10 cellular contexts compared by ENCODE assay signal in the genomic region with DNA sequence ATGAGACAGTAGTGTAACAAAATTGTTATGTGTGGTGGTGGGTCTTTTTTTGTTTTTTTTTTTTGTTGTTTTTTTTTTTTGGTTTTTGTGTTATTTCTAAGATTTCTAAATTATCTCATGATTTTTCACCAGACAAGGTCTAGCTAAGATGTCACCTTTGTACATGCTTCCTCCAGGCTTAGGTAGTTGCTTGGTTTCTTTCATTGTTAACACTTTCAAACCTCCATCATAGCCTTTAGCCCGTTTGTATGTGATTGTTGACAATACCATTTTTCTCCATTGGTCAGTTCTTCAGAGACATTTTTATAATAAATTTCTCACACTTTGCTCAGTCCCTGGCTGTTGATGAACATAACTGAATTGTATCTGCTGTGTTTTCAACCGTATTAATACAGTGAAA. TPM values are rescaled to one million over a fixed set of nuclear protein-coding genes. Genes with fewer than 3 reads are reported as not detected.
DNase-seq lines count a peak whose midpoint lies in the region; ATAC-seq and TF ChIP-seq lines count a peak whose summit lies in the region.
"Had no signal": no experiment of that assay in that cellular context is flagged by ENCODE, and none has a peak within 500 bp of the region (broad histone marks: within the 10 kb centered on the region; RNA-seq: fewer than 3 reads in every experiment).

No MANE protein-coding gene starts in this region.

- H3K27me3 ChIP-seq in iPS-18a (ENCODE audit: control insufficient read depth, insufficient read depth, low read length) (no peaks in the 10 kb centered on the region), thoracic aorta (replicated peaks; ENCODE audit: insufficient read depth) (no peaks in the 10 kb centered on the region)

- no peak overlapping the region for H3K27ac Mint-ChIP-seq in activated naive CD4-positive, alpha-beta T cell treated with anti-CD3 and anti-CD28 coated beads, Interleukin-2, amount 50 U/mL, for 24 hours
- H3K27ac Mint-ChIP-seq in activated CD8-positive, alpha-beta T cell treated with anti-CD3 and anti-CD28 coated beads, Interleukin-2, amount 10 ng/mL, durations not matched to agents 7 days and 5 days: peak overlapping the region; percentile 31

- no peaks in the 10 kb centered on the region for H3K27me3 Mint-ChIP-seq in activated naive CD4-positive, alpha-beta T cell treated with anti-CD3 and anti-CD28 coated beads, Interleukin-2, amount 50 U/mL, for 24 hours
- no peaks in the 10 kb centered on the region for H3K27me3 Mint-ChIP-seq in activated CD8-positive, alpha-beta T cell treated with anti-CD3 and anti-CD28 coated beads, Interleukin-2, amount 10 ng/mL, durations not matched to agents 7 days and 5 days (ENCODE audit: low read depth)

- CTCF ChIA-PET in activated CD8-positive, alpha-beta T cell treated with anti-CD3 and anti-CD28 coated beads, Interleukin-2, amount 10 ng/mL, durations not matched to agents 7 days and 5 days (lab: Charles Lee): interaction anchor here (0.9 to 1.0 kb wide), 2 partner anchors 60 to 61 kb away, joined by 3 read pairs; no protein-coding TSS in a partner anchor

- H3K4me1 ChIP-seq in iPS-18a (ENCODE audit: control insufficient read depth, low read depth, low read length): peaks cover 11% of the 10 kb centered on the region
- H3K4me1 ChIP-seq in thoracic aorta (ENCODE audit: control insufficient read depth in 1 of 2, low read depth in 2 of 2): peaks cover 17 to 57% of the 10 kb centered on the region in 2 donors

- no peak for TF ChIP-seq CTCF in thoracic aorta (IDR thresholded peaks at IDR 0.05)

- POLR2A ChIA-PET in activated CD8-positive, alpha-beta T cell treated with anti-CD3 and anti-CD28 coated beads, Interleukin-2, amount 10 ng/mL, durations not matched to agents 7 days and 5 days (lab: Charles Lee): no interaction called here

- ATAC-seq in activated CD8-positive, alpha-beta T cell treated with anti-CD3 and anti-CD28 coated beads, Interleukin-2, amount 10 ng/mL, durations not matched to agents 7 days and 5 days: no peak
- ATAC-seq in thoracic aorta (ENCODE audit: insufficient number of reproducible peaks, low FRiP score, low read depth): no peak
- ATAC-seq in GM21390 (IDR thresholded peaks at IDR 0.05; ENCODE audit: unreplicated experiment): no peak

- peak overlapping the region; percentile 93 for H3K9ac ChIP-seq in iPS-18a (ENCODE audit: low read length)

- H3K27ac ChIP-seq in iPS-18a (ENCODE audit: low read length): no peak overlapping the region
- no peak overlapping the region for H3K27ac ChIP-seq in thoracic aorta

- H3K4me3 ChIP-seq in iPS-18a (ENCODE audit: low read length) (peak overlapping the region; percentile 99), thoracic aorta (peak overlapping the region; percentile 94)

- peaks cover 11% of the 10 kb centered on the region for H3K36me3 Mint-ChIP-seq in activated naive CD4-positive, alpha-beta T cell treated with anti-CD3 and anti-CD28 coated beads, Interleukin-2, amount 50 U/mL, for 24 hours
- H3K36me3 Mint-ChIP-seq in activated CD8-positive, alpha-beta T cell treated with anti-CD3 and anti-CD28 coated beads, Interleukin-2, amount 10 ng/mL, durations not matched to agents 7 days and 5 days (ENCODE audit: low read depth): peaks cover 44% of the 10 kb centered on the region

- no peaks in the 10 kb centered on the region for H3K9me3 Mint-ChIP-seq in activated naive CD4-positive, alpha-beta T cell treated with anti-CD3 and anti-CD28 coated beads, Interleukin-2, amount 50 U/mL, for 24 hours
- no peaks in the 10 kb centered on the region for H3K9me3 Mint-ChIP-seq in activated CD8-positive, alpha-beta T cell treated with anti-CD3 and anti-CD28 coated beads, Interleukin-2, amount 10 ng/mL, durations not matched to agents 7 days and 5 days (ENCODE audit: insufficient read depth)

- peak overlapping the region; percentile 99 for H3K4me3 Mint-ChIP-seq in activated naive CD4-positive, alpha-beta T cell treated with anti-CD3 and anti-CD28 coated beads, Interleukin-2, amount 50 U/mL, for 24 hours
- peak overlapping the region; percentile 90 for H3K4me3 Mint-ChIP-seq in activated CD8-positive, alpha-beta T cell treated with anti-CD3 and anti-CD28 coated beads, Interleukin-2, amount 10 ng/mL, durations not matched to agents 7 days and 5 days

- no peak for DNase-seq in activated naive CD4-positive, alpha-beta T cell treated with anti-CD3 and anti-CD28 coated beads, Interleukin-2, amount 50 U/mL, for 16 hours
- no peak for DNase-seq in activated CD8-positive, alpha-beta T cell treated with anti-CD3 and anti-CD28 coated beads, Interleukin-2, amount 10 ng/mL, durations not matched to agents 7 days and 5 days
- DNase-seq in thoracic aorta (ENCODE audit: low spot score): no peak
- DNase-seq in NOMO-1 (lab: John Stamatoyannopoulos, UW; ENCODE audit: unreplicated experiment in 2 of 2): no peak
- DNase-seq in SW 1271 (lab: John Stamatoyannopoulos, UW): no peak
- DNase-seq: foreskin melanocyte; stimulated activated CD4-positive, alpha-beta T cell treated with anti-CD3 and anti-CD28 coated beads, Interleukin-4, amount 100 ng/mL, for 4 hours had no signal

- peaks cover 71% of the 10 kb centered on the region for H3K4me1 Mint-ChIP-seq in activated naive CD4-positive, alpha-beta T cell treated with anti-CD3 and anti-CD28 coated beads, Interleukin-2, amount 50 U/mL, for 24 hours
- H3K4me1 Mint-ChIP-seq in activated CD8-positive, alpha-beta T cell treated with anti-CD3 and anti-CD28 coated beads, Interleukin-2, amount 10 ng/mL, durations not matched to agents 7 days and 5 days (ENCODE audit: low read depth): peaks cover 59% of the 10 kb centered on the region

- no peaks in the 10 kb centered on the region for H3K9me3 ChIP-seq in iPS-18a (ENCODE audit: control insufficient read depth, low read depth, low read length)
- H3K9me3 ChIP-seq in thoracic aorta: no peaks in the 10 kb centered on the region

- no peaks in the 10 kb centered on the region for H3K36me3 ChIP-seq in iPS-18a (ENCODE audit: control insufficient read depth, low read depth, low read length)
- no peaks in the 10 kb centered on the region for H3K36me3 ChIP-seq in thoracic aorta

RNA-seq across cellular contexts. Expression of a gene that starts 2.2 kb away (rescaled TPM):
- 10 to 100 TPM; 32.8 to 37.4 TPM for total RNA-seq in activated CD8-positive, alpha-beta T cell treated with anti-CD3 and anti-CD28 coated beads, Interleukin-2, amount 10 ng/mL, durations not matched to agents 7 days and 5 days
- 10 to 100 TPM; 36.0 to 48.9 TPM for total RNA-seq in thoracic aorta

RNA-seq across cellular contexts. Expression of a gene that starts 2.4 kb away (rescaled TPM):
- total RNA-seq in activated CD8-positive, alpha-beta T cell treated with anti-CD3 and anti-CD28 coated beads, Interleukin-2, amount 10 ng/mL, durations not matched to agents 7 days and 5 days: 10 to 100 TPM; 27.3 to 27.9 TPM
- 10 to 100 TPM; 24.2 to 31.8 TPM for total RNA-seq in thoracic aorta
